In genomic region chr7:121160150-121161008, GRCh38 we compare ENCODE assay signal across 2 cellular contexts.
A peak's percentile ranks its signal among the peaks of the same experiment; 100 is the strongest.
TF ChIP-seq lines count a peak whose summit lies in the region.

No MANE protein-coding gene starts in this region.

TF ChIP-seq in HepG2, 621 proteins besides CTCF, POLR2A, EP300 and RAD21 (continued from another document):
- TF ChIP-seq KLF6 (CRISPR knock-in tag; IDR thresholded peaks at IDR 0.05) = no peak
- no peak for TF ChIP-seq ZNF552 (CRISPR knock-in tag; IDR thresholded peaks at IDR 0.05; ENCODE audit: borderline replicate concordance)
- peak; percentile 75 for TF ChIP-seq ATF7 (IDR thresholded peaks at IDR 0.05)
- TF ChIP-seq ATF7 (CRISPR knock-in tag; IDR thresholded peaks at IDR 0.05) = no peak
TF ChIP-seq in HepG2: peak in this region for 2.

TF ChIP-seq in H1, 55 proteins besides CTCF, POLR2A, EP300 and RAD21 (continued from another document):
- TF ChIP-seq RBBP5 (IDR thresholded peaks at IDR 0.05; ENCODE audit: borderline replicate concordance, low read depth, low read length) = no peak
